8 cellular contexts compared by ENCODE assay signal in the genomic region with DNA sequence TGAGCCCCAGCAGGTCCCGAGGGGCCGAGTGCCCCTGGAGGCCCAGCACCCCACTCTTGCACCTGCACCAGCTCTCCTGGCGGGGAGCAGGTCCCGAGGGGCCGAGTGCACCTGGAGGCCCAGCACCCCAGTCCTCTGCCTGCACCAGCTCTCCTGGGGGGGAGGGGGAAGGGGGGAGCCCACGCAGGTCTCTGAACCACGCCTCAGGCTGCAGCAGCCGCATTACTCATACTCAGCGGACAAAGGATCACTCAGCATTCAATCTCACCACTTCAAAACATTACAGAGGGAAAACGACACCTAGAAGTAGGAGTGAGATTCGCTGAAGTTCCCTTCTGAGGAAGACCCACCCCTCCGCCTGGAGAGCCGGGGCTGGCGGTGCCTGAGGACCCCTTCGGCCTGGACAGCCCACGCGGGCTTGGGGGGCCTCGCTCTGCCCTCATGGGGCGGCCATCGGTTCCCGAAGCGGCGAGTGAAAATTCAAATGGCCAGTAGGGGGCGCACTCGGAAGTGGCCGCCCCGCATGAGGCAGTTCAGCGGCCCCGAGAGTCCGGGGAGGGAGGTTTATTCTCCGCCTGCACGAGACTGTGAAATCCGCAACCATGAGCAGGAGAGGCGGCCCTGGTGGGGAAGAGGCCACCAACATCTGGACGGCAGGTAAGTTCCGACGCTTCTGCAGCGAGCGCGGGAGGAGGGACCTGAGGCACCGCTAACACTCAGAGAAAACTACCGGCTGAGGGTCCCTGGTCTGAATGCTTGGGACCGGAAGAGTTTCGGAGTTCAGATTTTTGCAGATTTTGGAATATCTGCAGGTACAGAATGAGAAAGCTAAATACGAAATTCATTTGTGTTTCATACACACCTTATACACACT. TPM values are rescaled to one million over a fixed set of nuclear protein-coding genes. Genes with fewer than 3 reads are reported as not detected.
DNase-seq lines count a peak whose midpoint lies in the region; ATAC-seq, FAIRE-seq and TF ChIP-seq lines count a peak whose summit lies in the region.

No MANE protein-coding gene starts in this region.

- no peaks in the 10 kb centered on the region for H3K27me3 ChIP-seq in keratinocyte (ENCODE audit: control insufficient read depth, extremely low read depth, insufficient read depth, low read length)

- CTCF ChIA-PET in activated B cell treated with CpG ODN at 0.5 μM for 24 hours (lab: Charles Lee), result interaction anchor here (0.7 to 3.2 kb wide), 16 partner anchors 10 to 110 kb away, joined by 3 to 20 read pairs (median 4); partner anchors contain the start of gene GPR146

- no peaks in the 10 kb centered on the region for H3K27me3 Mint-ChIP-seq in activated B cell treated with CpG ODN at 0.5 μM for 24 hours

- peaks cover 19% of the 10 kb centered on the region for H3K4me1 ChIP-seq in keratinocyte (ENCODE audit: control insufficient read depth, extremely low read depth, insufficient read depth, low read length)

- peaks cover 6% of the 10 kb centered on the region for H4K20me1 ChIP-seq in keratinocyte (ENCODE audit: control insufficient read depth, extremely low read depth, insufficient read depth, low read length)

- FAIRE-seq in keratinocyte (lab: Jason Lieb, UNC), result peak; percentile 51

- H3K4me3 Mint-ChIP-seq in activated B cell treated with CpG ODN at 0.5 μM for 24 hours, result peak overlapping the region; percentile 83

- DNase-seq in GOT3 (lab: John Stamatoyannopoulos, UW), result peak; percentile 19
- no peak for DNase-seq in LNCaP clone FGC (ENCODE audit: low read depth)
- peak; percentile 77 for DNase-seq in activated B cell treated with CpG ODN at 0.5 μM for 24 hours
- peak in 33 of 61 donors; percentile 8 to 56 (median 28) for DNase-seq in caudate nucleus (lab: John Stamatoyannopoulos, UW)
- DNase-seq in keratinocyte (ENCODE audit: low read depth, low spot score), result peak; percentile 33
- peak; percentile 29 to 69 for DNase-seq in stimulated activated CD4-positive, alpha-beta T cell treated with anti-CD3 and anti-CD28 coated beads, Interleukin-1b, Interleukin-23, amount 100 ng/mL, for 1 hour (ENCODE audit: low read depth in 2 of 2)
- DNase-seq in NCI-H146 treated with DMSO at 0.1 percent for 48 hours (lab: John Stamatoyannopoulos, UW; ENCODE audit: unreplicated experiment), result no peak

- no peaks in the 10 kb centered on the region for H3K9me1 ChIP-seq in keratinocyte (ENCODE audit: control insufficient read depth, extremely low read depth, insufficient read depth, low read length)

- peak overlapping the region; percentile 91 for H3K4me2 ChIP-seq in keratinocyte (ENCODE audit: control insufficient read depth, extremely low read depth, insufficient read depth, low read depth, low read length)

- peak overlapping the region; percentile 77 for H2AFZ ChIP-seq in keratinocyte (ENCODE audit: control insufficient read depth, low read length)

- no peaks in the 10 kb centered on the region for H3K9me3 Mint-ChIP-seq in activated B cell treated with CpG ODN at 0.5 μM for 24 hours

- intact Hi-C loops in activated B cell treated with CpG ODN at 0.5 μM for 24 hours (cut with micrococcal nuclease), result loop anchor here (1.0 to 5.0 kb wide), 7 partner anchors 16 to 95 kb away; a partner anchor contains a TSS

- peak overlapping the region; percentile 70 for H3K27ac Mint-ChIP-seq in activated B cell treated with CpG ODN at 0.5 μM for 24 hours

- no peaks in the 10 kb centered on the region for H3K9me3 ChIP-seq in keratinocyte (ENCODE audit: control insufficient read depth, low read depth, low read length)

- peaks cover 3% of the 10 kb centered on the region for H3K36me3 Mint-ChIP-seq in activated B cell treated with CpG ODN at 0.5 μM for 24 hours (ENCODE audit: low read depth)

- H3K4me3 ChIP-seq in GM08714 (ENCODE audit: low read length) (peak overlapping the region; percentile 57; the same call in 1 of the 2 replicates), LNCaP clone FGC (ENCODE audit: low read depth, low read length) (peak overlapping the region; percentile 11), keratinocyte (ENCODE audit: control insufficient read depth in 2 of 3, extremely low read depth in 1 of 3, insufficient read depth in 2 of 3, low read depth in 1 of 3, low read length in 3 of 3) (peak overlapping the region; percentile 7 to 63 (median 39))

- POLR2A ChIA-PET in activated B cell treated with CpG ODN at 0.5 μM for 24 hours (lab: Charles Lee), result interaction anchor here (0.5 to 2.0 kb wide), 11 partner anchors 16 to 214 kb away, joined by 3 to 18 read pairs (median 4); partner anchors contain the start of genes COX19, GPR146 and ZFAND2A

- H3K9ac ChIP-seq in keratinocyte (ENCODE audit: control insufficient read depth, extremely low read depth, insufficient read depth, low read length), result peak overlapping the region; percentile 71

- H3K79me2 ChIP-seq in keratinocyte (ENCODE audit: control insufficient read depth, insufficient read depth, low read length), result no peaks in the 10 kb centered on the region

- peaks cover 0 to under 1% of the 10 kb centered on the region in 2 experiments for H3K36me3 ChIP-seq in keratinocyte (ENCODE audit: control insufficient read depth in 2 of 2, extremely low read depth in 1 of 2, insufficient read depth in 2 of 2, low read length in 2 of 2)

- H3K27ac ChIP-seq in caudate nucleus (ENCODE audit: low read depth, low read length) (peak overlapping the region; percentile 88), keratinocyte (ENCODE audit: control insufficient read depth, insufficient read depth, low read length) (peak overlapping the region; percentile 36)

- H3K4me1 Mint-ChIP-seq in activated B cell treated with CpG ODN at 0.5 μM for 24 hours, result peaks cover 33% of the 10 kb centered on the region

- dilution Hi-C loops in keratinocyte (cut with MboI; ENCODE audit: extremely low pct_ligation_motif_present, low sequenced_read_pairs), result no loop called here

- peak; percentile 91 for ATAC-seq in activated B cell treated with CpG ODN at 0.5 μM for 24 hours (ENCODE audit: low read depth)

- TF ChIP-seq CTCF in LNCaP clone FGC (IDR thresholded peaks at IDR 0.05; ENCODE audit: control insufficient read depth, extremely low read depth, insufficient read depth) (peak; percentile 78), activated B cell treated with CpG ODN at 0.5 μM for 24 hours (IDR thresholded peaks at IDR 0.05) (peak; percentile 95), keratinocyte (optimal IDR thresholded peaks at IDR 0.05 in 1 of 3, IDR thresholded peaks at IDR 0.05 in 1 of 3, conservative IDR thresholded peaks at IDR 0.05 in 1 of 3; ENCODE audit: extremely low read depth in 1 of 3, insufficient read depth in 2 of 3, low read length in 3 of 3) (peak; percentile 74 to 91 (median 75))

RNA-seq across cellular contexts. Expression of gene GPER1, which starts 1.1 kb away (rescaled TPM):
- 2.7 and 3.0 TPM in 2 replicates for total RNA-seq in activated B cell treated with CpG ODN at 0.5 μM for 24 hours
- polyA plus RNA-seq in keratinocyte, result 0.05 to 0.21 TPM (median 0.08 TPM) in 3 replicates
- polyA plus RNA-seq in keratinocyte (2011; ENCODE audit: low read depth), result not detected
- 0.04 and 0.12 TPM in 2 replicates for polyA plus RNA-seq in keratinocyte (2011; cell fraction: cytosol; rRNA removed)
- 0.09 and 0.13 TPM in 2 replicates for polyA plus RNA-seq in keratinocyte (2011; cell fraction: nucleus; rRNA removed)
- 0.10 and 0.39 TPM in 2 replicates for polyA plus RNA-seq in keratinocyte (2012; ENCODE audit: low replicate concordance)
- polyA minus RNA-seq in keratinocyte, result not detected in 3 replicates
- not detected for polyA minus RNA-seq in keratinocyte (2011; cell fraction: cytosol; rRNA and poly(A)+ RNA removed)
- not detected in 2 replicates for polyA minus RNA-seq in keratinocyte (2011; cell fraction: nucleus; rRNA and poly(A)+ RNA removed)

RNA-seq across cellular contexts. Expression of gene GPR146, which starts 42.5 kb away (rescaled TPM):
- 6.2 and 6.9 TPM in 2 replicates for total RNA-seq in activated B cell treated with CpG ODN at 0.5 μM for 24 hours
- polyA plus RNA-seq in keratinocyte, result 0.13 to 0.24 TPM (median 0.15 TPM) in 3 replicates
- polyA plus RNA-seq in keratinocyte (2011; ENCODE audit: low read depth), result 0.14 TPM
- 0.10 TPM in 1 of 2 replicates, not detected in the other for polyA plus RNA-seq in keratinocyte (2011; cell fraction: cytosol; rRNA removed)
- polyA plus RNA-seq in keratinocyte (2011; cell fraction: nucleus; rRNA removed), result 0.16 and 0.23 TPM in 2 replicates
- polyA plus RNA-seq in keratinocyte (2012; ENCODE audit: low replicate concordance), result 0.23 TPM in 1 of 2 replicates, not detected in the other
- 0.20 TPM in 1 of 3 replicates, not detected in the others for polyA minus RNA-seq in keratinocyte
- polyA minus RNA-seq in keratinocyte (2011; cell fraction: cytosol; rRNA and poly(A)+ RNA removed), result not detected
- polyA minus RNA-seq in keratinocyte (2011; cell fraction: nucleus; rRNA and poly(A)+ RNA removed), result not detected in 2 replicates

Comparison
In these comparisons a context has a peak if more than half of its experiments do, and no peak if none do; other contexts are left out.
1. DNase-seq: peak in GOT3 (single experiment), activated B cell treated with CpG ODN at 0.5 μM for 24 hours (single experiment), caudate nucleus (33 of 61), keratinocyte (single experiment) and stimulated activated CD4-positive, alpha-beta T cell treated with anti-CD3 and anti-CD28 coated beads, Interleukin-1b, Interleukin-23, amount 100 ng/mL, for 1 hour (2 of 2); none in LNCaP clone FGC (single experiment) and NCI-H146 treated with DMSO at 0.1 percent for 48 hours (single experiment).
2. Peak in every context shown above with its lines, with median percentiles within 50 percentile points of each other: H3K4me3 ChIP-seq and CTCF ChIP-seq.